In the genomic region with DNA sequence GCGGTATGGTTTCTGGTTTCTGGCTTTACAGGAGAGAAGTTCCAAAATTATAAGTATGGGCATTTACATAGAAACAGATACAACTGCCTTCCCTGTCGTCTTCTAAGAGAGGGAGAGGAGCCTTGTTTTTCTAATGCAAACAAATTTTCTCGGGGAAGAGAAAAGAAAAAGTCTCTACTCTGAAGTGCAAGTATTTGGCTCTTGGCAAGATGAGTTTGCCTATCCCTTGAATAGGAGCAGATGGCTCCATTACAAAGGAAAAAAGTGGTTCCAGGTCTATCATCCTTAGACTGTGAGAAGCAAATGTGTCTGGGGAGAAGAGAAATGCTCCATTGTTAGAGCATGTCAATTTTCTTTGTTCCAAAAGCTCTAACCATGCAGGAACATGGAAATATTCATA, we compare ENCODE assay signal across 33 cellular contexts.
"Had no signal": no experiment of that assay in that cellular context is flagged by ENCODE, and none has a peak within 500 bp of the region (broad histone marks: within the 10 kb centered on the region; RNA-seq: fewer than 3 reads in every experiment).

No MANE protein-coding gene starts in this region.

- H3K4me3 ChIP-seq: esophagus muscularis mucosa, gastrocnemius medialis, heart right ventricle, hepatocyte had no signal

- H3K9me3 Mint-ChIP-seq: activated CD4-positive, alpha-beta memory T cell treated with anti-CD3 and anti-CD28 coated beads for 36 hours; activated CD4-positive, alpha-beta T cell treated with anti-CD3 and anti-CD28 coated beads, Interleukin-2, amount 10 ng/mL, durations not matched to agents 24 days and 14 days; activated naive CD4-positive, alpha-beta T cell treated with anti-CD3 and anti-CD28 coated beads, Interleukin-2, amount 50 U/mL, for 72 hours; activated T-helper 2 cell treated with anti-CD3 and anti-CD28 coated beads, Interferon-gamma antibody, Interleukin-2, Interleukin-4, amounts not matched to agents 10 μg/mL and 5 μg/mL and 100 μg/mL, durations not matched to agents 14 hours and 24 hours and 36 hours; effector memory CD8-positive, alpha-beta T cell; T-helper 2 cell treated with Interferon-gamma antibody and Interleukin-4, amounts not matched to agents 5 μg/mL and 100 μg/mL, for 36 hours had no signal

- H3K4me1 ChIP-seq: gastrocnemius medialis had no signal

- H2AFZ ChIP-seq: hepatocyte had no signal

- H3K79me2 ChIP-seq: hepatocyte had no signal

- H3K4me1 Mint-ChIP-seq: activated CD4-positive, alpha-beta T cell treated with anti-CD3 and anti-CD28 coated beads for 36 hours; activated CD4-positive, alpha-beta T cell treated with anti-CD3 and anti-CD28 coated beads, Interleukin-2, amount 10 ng/mL, durations not matched to agents 24 days and 14 days; activated CD8-positive, alpha-beta memory T cell treated with anti-CD3 and anti-CD28 coated beads, Interleukin-2, amount 10 ng/mL, durations not matched to agents 7 days and 5 days; activated naive CD8-positive, alpha-beta T cell treated with anti-CD3 and anti-CD28 coated beads, Interleukin-2, amount 10 ng/mL, durations not matched to agents 7 days and 5 days; T-helper 17 cell had no signal

- H3K4me2 ChIP-seq: hepatocyte had no signal

- H3K27me3 ChIP-seq: esophagus muscularis mucosa had no signal

- ATAC-seq: activated CD4-positive, alpha-beta T cell treated with anti-CD3 and anti-CD28 coated beads for 36 hours; activated CD8-positive, alpha-beta memory T cell treated with anti-CD3 and anti-CD28 coated beads, Interleukin-2, amount 10 ng/mL, durations not matched to agents 7 days and 5 days; activated CD8-positive, alpha-beta T cell treated with anti-CD3 and anti-CD28 coated beads, Interleukin-2, amount 10 ng/mL, durations not matched to agents 7 days and 5 days; activated naive CD4-positive, alpha-beta T cell treated with anti-CD3 and anti-CD28 coated beads, Interleukin-2, amount 50 U/mL, for 72 hours; effector memory CD8-positive, alpha-beta T cell; foreskin keratinocyte; gastrocnemius medialis; heart right ventricle; T-helper 17 cell had no signal

- H3K36me3 ChIP-seq: esophagus muscularis mucosa, gastrocnemius medialis, heart right ventricle, WERI-Rb-1 had no signal

- H3K27ac Mint-ChIP-seq: activated CD4-positive, alpha-beta memory T cell treated with anti-CD3 and anti-CD28 coated beads for 36 hours; activated CD4-positive, alpha-beta T cell treated with anti-CD3 and anti-CD28 coated beads for 36 hours; activated CD4-positive, alpha-beta T cell treated with anti-CD3 and anti-CD28 coated beads, Interleukin-2, amount 10 ng/mL, durations not matched to agents 24 days and 14 days; activated CD8-positive, alpha-beta memory T cell treated with anti-CD3 and anti-CD28 coated beads, Interleukin-2, amount 10 ng/mL, durations not matched to agents 7 days and 5 days; activated CD8-positive, alpha-beta T cell treated with anti-CD3 and anti-CD28 coated beads, Interleukin-2, amount 10 ng/mL, durations not matched to agents 7 days and 5 days; activated naive CD4-positive, alpha-beta T cell treated with anti-CD3 and anti-CD28 coated beads for 36 hours; activated naive CD4-positive, alpha-beta T cell treated with anti-CD3 and anti-CD28 coated beads, Interleukin-2, amount 50 U/mL, for 72 hours; activated naive CD8-positive, alpha-beta T cell treated with anti-CD3 and anti-CD28 coated beads, Interleukin-2, amount 10 ng/mL, durations not matched to agents 7 days and 5 days; activated T-helper 1 cell treated with anti-CD3 and anti-CD28 coated beads, Interleukin-12 subunit alpha, Interleukin-12 subunit beta, Interleukin-2, Interleukin-4 antibody, amounts not matched to agents 30 ng/mL and 10 ng/mL and 1 ng/mL, durations not matched to agents 14 hours and 24 hours and 36 hours; activated T-helper 2 cell treated with anti-CD3 and anti-CD28 coated beads, Interferon-gamma antibody, Interleukin-2, Interleukin-4, amounts not matched to agents 10 μg/mL and 5 μg/mL and 100 μg/mL, durations not matched to agents 14 hours and 24 hours and 36 hours; effector memory CD8-positive, alpha-beta T cell; T-helper 17 cell; T-helper 2 cell treated with Interferon-gamma antibody and Interleukin-4, amounts not matched to agents 5 μg/mL and 100 μg/mL, for 36 hours had no signal

- H3K27ac ChIP-seq: esophagus muscularis mucosa, foreskin keratinocyte, gastrocnemius medialis, heart right ventricle, hepatocyte, WERI-Rb-1 had no signal

- DNase-seq: activated CD4-positive, alpha-beta memory T cell treated with anti-CD3 and anti-CD28 coated beads for 36 hours; activated CD4-positive, alpha-beta T cell treated with anti-CD3 and anti-CD28 coated beads for 36 hours; activated CD4-positive, alpha-beta T cell treated with anti-CD3 and anti-CD28 coated beads, Interleukin-2, amount 10 ng/mL, durations not matched to agents 24 days and 14 days; activated CD4-positive, CD25-positive, alpha-beta regulatory T cell; activated CD4-positive, CD25-positive, alpha-beta regulatory T cell treated with anti-CD3 and anti-CD28 coated beads, Interleukin-2, amount 50 U/mL, for 72 hours; activated CD8-positive, alpha-beta memory T cell treated with anti-CD3 and anti-CD28 coated beads, Interleukin-2, amount 10 ng/mL, durations not matched to agents 7 days and 5 days; activated CD8-positive, alpha-beta memory T cell treated with anti-CD3 and anti-CD28 coated beads, Interleukin-2, amount 50 U/mL, for 4 hours; activated CD8-positive, alpha-beta T cell treated with anti-CD3 and anti-CD28 coated beads, Interleukin-2, amount 10 ng/mL, durations not matched to agents 7 days and 5 days; activated effector memory CD4-positive, alpha-beta T cell treated with anti-CD3 and anti-CD28 coated beads, Interleukin-2, amount 50 U/mL, for 16 hours; activated naive CD4-positive, alpha-beta T cell treated with anti-CD3 and anti-CD28 coated beads for 36 hours; activated naive CD8-positive, alpha-beta T cell treated with anti-CD3 and anti-CD28 coated beads, Interleukin-2, amount 10 ng/mL, durations not matched to agents 7 days and 5 days; activated T-cell treated with anti-CD3 and anti-CD28 coated beads, Interleukin-2, amount 50 U/mL, for 1 hour; activated T-cell treated with anti-CD3 and anti-CD28 coated beads, Interleukin-2, amount 50 U/mL, for 48 hours; amniotic stem cell; anterior cingulate cortex; caudate nucleus; cortex of kidney; dermis blood vessel endothelial cell; effector CD4-positive, alpha-beta T cell; effector memory CD8-positive, alpha-beta T cell; erythroblast; foreskin keratinocyte; gastrocnemius medialis; heart right ventricle; T-helper 17 cell; T1000; WERI-Rb-1 had no signal

- H3K4me3 Mint-ChIP-seq: activated CD4-positive, alpha-beta memory T cell treated with anti-CD3 and anti-CD28 coated beads for 36 hours; activated CD4-positive, alpha-beta T cell treated with anti-CD3 and anti-CD28 coated beads for 36 hours; activated CD4-positive, alpha-beta T cell treated with anti-CD3 and anti-CD28 coated beads, Interleukin-2, amount 10 ng/mL, durations not matched to agents 24 days and 14 days; activated CD8-positive, alpha-beta memory T cell treated with anti-CD3 and anti-CD28 coated beads, Interleukin-2, amount 10 ng/mL, durations not matched to agents 7 days and 5 days; activated CD8-positive, alpha-beta T cell treated with anti-CD3 and anti-CD28 coated beads, Interleukin-2, amount 10 ng/mL, durations not matched to agents 7 days and 5 days; activated naive CD4-positive, alpha-beta T cell treated with anti-CD3 and anti-CD28 coated beads for 36 hours; activated naive CD8-positive, alpha-beta T cell treated with anti-CD3 and anti-CD28 coated beads, Interleukin-2, amount 10 ng/mL, durations not matched to agents 7 days and 5 days; activated T-helper 1 cell treated with anti-CD3 and anti-CD28 coated beads, Interleukin-12 subunit alpha, Interleukin-12 subunit beta, Interleukin-2, Interleukin-4 antibody, amounts not matched to agents 30 ng/mL and 10 ng/mL and 1 ng/mL, durations not matched to agents 14 hours and 24 hours and 36 hours; effector memory CD8-positive, alpha-beta T cell; T-helper 17 cell; T-helper 2 cell treated with Interferon-gamma antibody and Interleukin-4, amounts not matched to agents 5 μg/mL and 100 μg/mL, for 36 hours had no signal

- H3K36me3 Mint-ChIP-seq: activated CD4-positive, alpha-beta memory T cell treated with anti-CD3 and anti-CD28 coated beads for 36 hours; activated CD8-positive, alpha-beta memory T cell treated with anti-CD3 and anti-CD28 coated beads, Interleukin-2, amount 10 ng/mL, durations not matched to agents 7 days and 5 days; activated naive CD4-positive, alpha-beta T cell treated with anti-CD3 and anti-CD28 coated beads, Interleukin-2, amount 50 U/mL, for 72 hours; activated naive CD8-positive, alpha-beta T cell treated with anti-CD3 and anti-CD28 coated beads, Interleukin-2, amount 10 ng/mL, durations not matched to agents 7 days and 5 days had no signal

- H3K9me3 ChIP-seq: esophagus muscularis mucosa, gastrocnemius medialis had no signal
